9 cellular contexts compared by ENCODE assay signal in the genomic region with DNA sequence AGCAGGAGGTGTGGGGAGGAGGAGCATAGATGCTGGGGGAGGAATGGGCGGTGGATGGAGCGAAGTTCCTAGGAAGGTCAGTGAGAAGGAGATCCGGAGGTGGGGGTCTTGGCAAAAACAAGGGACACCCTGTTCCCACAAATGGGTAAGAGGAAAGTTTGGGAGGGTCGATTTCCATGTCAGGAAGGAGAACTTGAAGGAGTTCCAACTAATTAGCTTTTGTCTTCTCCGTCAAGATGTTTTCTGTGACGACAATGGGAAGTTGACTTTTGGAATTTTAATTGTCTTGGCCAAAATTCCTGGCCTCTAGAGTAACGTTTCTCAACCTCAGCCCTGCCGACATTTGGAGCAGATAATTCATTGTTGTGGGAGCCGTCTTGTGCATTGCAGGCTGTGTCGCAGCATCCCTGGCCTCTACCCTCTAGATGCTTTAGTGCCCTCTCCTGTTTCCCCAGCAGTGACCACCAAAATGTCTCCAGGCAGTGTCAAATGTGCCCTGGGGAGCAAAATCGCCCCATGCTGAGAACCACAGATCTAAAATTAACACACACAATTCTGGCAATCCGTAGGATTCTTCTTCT.
DNase-seq lines count a peak whose midpoint lies in the region; ATAC-seq, FAIRE-seq and TF ChIP-seq lines count a peak whose summit lies in the region.
"Had no signal": no experiment of that assay in that cellular context is flagged by ENCODE, and none has a peak within 500 bp of the region (broad histone marks: within the 10 kb centered on the region; RNA-seq: fewer than 3 reads in every experiment).

No MANE protein-coding gene starts in this region.

- H3K4me1 Mint-ChIP-seq in activated CD8-positive, alpha-beta memory T cell treated with anti-CD3 and anti-CD28 coated beads, Interleukin-2, amount 10 ng/mL, durations not matched to agents 7 days and 5 days: peaks cover 66% of the 10 kb centered on the region
- peaks cover 20% of the 10 kb centered on the region for H3K4me1 Mint-ChIP-seq in astrocyte (ENCODE audit: low read depth, unreplicated experiment)

- H3K4me3 ChIP-seq in astrocyte (ENCODE audit: insufficient read depth, low read depth, low read length) (no peak overlapping the region), thymus (ENCODE audit: low read length) (no peak overlapping the region)

- no peak overlapping the region for H2AFZ ChIP-seq in astrocyte (ENCODE audit: low read depth, low read length)

- ATAC-seq in activated CD8-positive, alpha-beta memory T cell treated with anti-CD3 and anti-CD28 coated beads, Interleukin-2, amount 10 ng/mL, durations not matched to agents 7 days and 5 days: no peak
- no peak for ATAC-seq in HG03135 (IDR thresholded peaks at IDR 0.05; ENCODE audit: unreplicated experiment)

- peaks cover 4% of the 10 kb centered on the region for H3K9me3 Mint-ChIP-seq in activated CD8-positive, alpha-beta memory T cell treated with anti-CD3 and anti-CD28 coated beads, Interleukin-2, amount 10 ng/mL, durations not matched to agents 7 days and 5 days (ENCODE audit: low read depth)
- H3K9me3 Mint-ChIP-seq in astrocyte (ENCODE audit: unreplicated experiment): no peaks in the 10 kb centered on the region

- H3K36me3 ChIP-seq in astrocyte (ENCODE audit: insufficient read depth, low read length): no peaks in the 10 kb centered on the region
- no peaks in the 10 kb centered on the region for H3K36me3 ChIP-seq in thymus (ENCODE audit: control insufficient read depth, insufficient read depth)

- CTCF ChIA-PET in activated CD8-positive, alpha-beta memory T cell treated with anti-CD3 and anti-CD28 coated beads, Interleukin-2, amount 10 ng/mL, durations not matched to agents 7 days and 5 days (lab: Charles Lee): interaction anchor here (1.1 to 8.5 kb wide), 14 partner anchors 8 to 96 kb away, joined by 3 to 209 read pairs (median 14); partner anchors contain the start of gene PITPNC1

- no peaks in the 10 kb centered on the region for H3K27me3 Mint-ChIP-seq in activated CD8-positive, alpha-beta memory T cell treated with anti-CD3 and anti-CD28 coated beads, Interleukin-2, amount 10 ng/mL, durations not matched to agents 7 days and 5 days
- no peaks in the 10 kb centered on the region for H3K27me3 Mint-ChIP-seq in astrocyte (ENCODE audit: low read depth, unreplicated experiment)

- H3K27me3 ChIP-seq in astrocyte (ENCODE audit: insufficient read depth, low read length): no peaks in the 10 kb centered on the region
- H3K27me3 ChIP-seq in thymus (ENCODE audit: control insufficient read depth, insufficient read depth): no peaks in the 10 kb centered on the region

- no peaks in the 10 kb centered on the region for H4K20me1 ChIP-seq in astrocyte (ENCODE audit: insufficient read depth, low read length)

- H3K9ac ChIP-seq in astrocyte (ENCODE audit: low read length): peak overlapping the region; percentile 54

- peak overlapping the region; percentile 30 for H3K4me2 ChIP-seq in astrocyte (ENCODE audit: low read length)

- no peak for DNase-seq in activated CD8-positive, alpha-beta memory T cell treated with anti-CD3 and anti-CD28 coated beads, Interleukin-2, amount 10 ng/mL, durations not matched to agents 7 days and 5 days
- no peak for DNase-seq in activated CD8-positive, alpha-beta memory T cell treated with anti-CD3 and anti-CD28 coated beads, Interleukin-2, amount 50 U/mL, for 4 hours
- DNase-seq in astrocyte (ENCODE audit: low read depth): peak; percentile 82
- DNase-seq in kidney glomerular epithelial cell (lab: John Stamatoyannopoulos, UW): peak; percentile 12
- DNase-seq in amniotic stem cell (lab: John Stamatoyannopoulos, UW): no peak
- DNase-seq in anterior cingulate cortex (lab: John Stamatoyannopoulos, UW): no peak
- DNase-seq: NCI-H524 treated with DMSO at 0.1 percent for 48 hours had no signal

- H3K27ac Mint-ChIP-seq in activated CD8-positive, alpha-beta memory T cell treated with anti-CD3 and anti-CD28 coated beads, Interleukin-2, amount 10 ng/mL, durations not matched to agents 7 days and 5 days: peak overlapping the region; percentile 93
- no peak overlapping the region for H3K27ac Mint-ChIP-seq in astrocyte (ENCODE audit: unreplicated experiment)

- peaks cover 13% of the 10 kb centered on the region for H3K36me3 Mint-ChIP-seq in activated CD8-positive, alpha-beta memory T cell treated with anti-CD3 and anti-CD28 coated beads, Interleukin-2, amount 10 ng/mL, durations not matched to agents 7 days and 5 days
- no peaks in the 10 kb centered on the region for H3K36me3 Mint-ChIP-seq in astrocyte (ENCODE audit: low read depth, unreplicated experiment)

- WGBS in thymus: 92% methylated on average over 12 of the region's 12 CpGs

- no peak for TF ChIP-seq CTCF in astrocyte (IDR thresholded peaks at IDR 0.05; ENCODE audit: insufficient read depth, low read depth, low read length)

- FAIRE-seq in astrocyte (lab: Jason Lieb, UNC): no peak

- H3K4me3 Mint-ChIP-seq in activated CD8-positive, alpha-beta memory T cell treated with anti-CD3 and anti-CD28 coated beads, Interleukin-2, amount 10 ng/mL, durations not matched to agents 7 days and 5 days: no peak overlapping the region
- no peak overlapping the region for H3K4me3 Mint-ChIP-seq in astrocyte (ENCODE audit: unreplicated experiment)

- H3K9me3 ChIP-seq in astrocyte (ENCODE audit: insufficient read depth, low read depth, low read length) (no peaks in the 10 kb centered on the region), thymus (ENCODE audit: control insufficient read depth) (no peaks in the 10 kb centered on the region)

- no peaks in the 10 kb centered on the region for H3K79me2 ChIP-seq in astrocyte (ENCODE audit: insufficient read depth, low read length)

- peaks cover 34% of the 10 kb centered on the region for H3K4me1 ChIP-seq in astrocyte (ENCODE audit: insufficient read depth, low read length)
- peaks cover 19% of the 10 kb centered on the region for H3K4me1 ChIP-seq in thymus (ENCODE audit: control insufficient read depth, insufficient read depth, low read length)

- H3K27ac ChIP-seq in astrocyte (ENCODE audit: low read depth, low read length) (no peak overlapping the region), thymus (ENCODE audit: low read depth) (peak overlapping the region; percentile 31)

Comparison
In these comparisons a context has a peak if more than half of its experiments do, and no peak if none do; other contexts are left out.
1. DNase-seq: peak in astrocyte (single experiment) and kidney glomerular epithelial cell (single experiment); none in activated CD8-positive, alpha-beta memory T cell treated with anti-CD3 and anti-CD28 coated beads, Interleukin-2, amount 10 ng/mL, durations not matched to agents 7 days and 5 days (single experiment), activated CD8-positive, alpha-beta memory T cell treated with anti-CD3 and anti-CD28 coated beads, Interleukin-2, amount 50 U/mL, for 4 hours (single experiment), amniotic stem cell (single experiment) and anterior cingulate cortex (0 of 58).